In the genomic region with DNA sequence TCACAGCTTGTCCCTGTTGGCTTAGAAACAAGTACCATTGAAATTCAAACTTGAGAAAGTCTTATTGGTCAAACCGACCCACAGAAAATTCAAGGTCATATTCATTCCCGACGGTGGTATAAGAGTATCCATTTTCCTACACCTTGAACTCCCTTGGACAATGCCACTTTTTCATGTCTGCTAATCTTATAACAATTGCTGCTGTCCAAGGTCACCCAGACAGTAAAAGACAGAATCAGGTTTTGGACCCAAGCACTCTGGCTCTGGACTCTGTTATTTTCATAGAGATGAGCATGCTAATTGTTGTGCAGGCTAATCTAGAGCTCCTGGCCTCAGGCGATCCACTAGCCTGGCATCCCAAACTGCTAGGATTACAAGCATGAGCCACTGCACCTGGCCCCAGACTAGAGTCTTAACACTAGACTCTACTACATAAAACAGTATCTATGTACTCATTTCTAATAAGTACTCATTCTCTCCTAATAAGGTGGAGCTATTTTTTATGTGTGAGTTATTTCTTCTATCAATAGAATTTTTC, we compare ENCODE assay signal across 31 cellular contexts.
"Had no signal": no experiment of that assay in that cellular context is flagged by ENCODE, and none has a peak within 500 bp of the region (broad histone marks: within the 10 kb centered on the region; RNA-seq: fewer than 3 reads in every experiment).

No MANE protein-coding gene starts in this region.

- H3K4me3 ChIP-seq: colonic mucosa, gastrocnemius medialis, lung, pancreas, right atrium auricular region, smooth muscle cell, stomach, testis, tibial artery, upper lobe of left lung, uterus had no signal

- H3K4me1 ChIP-seq: colonic mucosa, testis, tibial artery, upper lobe of left lung, uterus had no signal

- H3K9me3 ChIP-seq: colonic mucosa, gastrocnemius medialis, neutrophil, pancreas, right atrium auricular region, stomach, testis, tibial artery, upper lobe of left lung, uterus had no signal

- H3K27me3 Mint-ChIP-seq: dendritic cell treated with granulocyte-macrophage colony-stimulating factor and Interleukin-4, amounts not matched to agents 40 ng/mL and 50 ng/mL, for 4 days; memory B cell; naive B cell; natural killer cell treated with Interleukin-12 subunit alpha and Interleukin-12 subunit beta and Interleukin-15 and Interleukin-18, amount 100 ng/mL, for 72 hours had no signal

- H3K4me3 Mint-ChIP-seq: dendritic cell treated with granulocyte-macrophage colony-stimulating factor and Interleukin-4, amounts not matched to agents 40 ng/mL and 50 ng/mL, for 4 days; endodermal cell; memory B cell; naive B cell; natural killer cell treated with Interleukin-12 subunit alpha and Interleukin-12 subunit beta and Interleukin-15 and Interleukin-18, amount 100 ng/mL, for 72 hours; neural crest cell had no signal

- H3K27me3 ChIP-seq: colonic mucosa, gastrocnemius medialis, neutrophil, pancreas, right atrium auricular region, stomach, testis, tibial artery, upper lobe of left lung, uterus had no signal

- H3K4me2 ChIP-seq: smooth muscle cell had no signal

- H3K4me1 Mint-ChIP-seq: neural crest cell had no signal

- H3K36me3 Mint-ChIP-seq: natural killer cell treated with Interleukin-12 subunit alpha and Interleukin-12 subunit beta and Interleukin-15 and Interleukin-18, amount 100 ng/mL, for 72 hours had no signal

- ATAC-seq: esophagus mucosa; gastrocnemius medialis; natural killer cell treated with Interleukin-12 subunit alpha and Interleukin-12 subunit beta and Interleukin-15 and Interleukin-18, amount 100 ng/mL, for 72 hours; pancreas; sciatic nerve had no signal

- DNase-seq: colonic mucosa; effector CD8-positive, alpha-beta T cell; endodermal cell; foreskin fibroblast; gastrocnemius medialis; head of caudate nucleus; naive B cell; pancreas; stimulated activated CD4-positive, alpha-beta T cell treated with anti-CD3 and anti-CD28 coated beads, Interleukin-12 subunit alpha, Interleukin-12 subunit beta, amount 100 ng/mL, for 4 hours; stimulated activated CD4-positive, alpha-beta T cell treated with anti-CD3 and anti-CD28 coated beads, Interleukin-1b, Interleukin-23, amount 100 ng/mL, for 48 hours; stimulated activated CD4-positive, alpha-beta T cell treated with anti-CD3 and anti-CD28 coated beads, Interleukin-4, amount 100 ng/mL, for 1 hour; stimulated activated CD8-positive, alpha-beta memory T cell treated with anti-CD3 and anti-CD28 coated beads, Interleukin-4, amount 100 ng/mL, for 48 hours; stimulated activated naive CD4-positive, alpha-beta T cell treated with Interleukin-2 at 50 U/mL for 16 hours; stomach; substantia nigra; testis; tibial artery; upper lobe of left lung; uterus had no signal

- H3K27ac ChIP-seq: colonic mucosa, epithelial cell of prostate, neutrophil, pancreas, right atrium auricular region, stomach, testis, tibial artery, upper lobe of left lung, uterus had no signal

- H3K36me3 ChIP-seq: colonic mucosa, gastrocnemius medialis, pancreas, right atrium auricular region, uterus had no signal

- H3K27ac Mint-ChIP-seq: dendritic cell treated with granulocyte-macrophage colony-stimulating factor and Interleukin-4, amounts not matched to agents 40 ng/mL and 50 ng/mL, for 4 days; endodermal cell; memory B cell; natural killer cell treated with Interleukin-12 subunit alpha and Interleukin-12 subunit beta and Interleukin-15 and Interleukin-18, amount 100 ng/mL, for 72 hours; progenitor cell of endocrine pancreas had no signal
